ENCODE assay signal across 1 cellular context in the genomic region with DNA sequence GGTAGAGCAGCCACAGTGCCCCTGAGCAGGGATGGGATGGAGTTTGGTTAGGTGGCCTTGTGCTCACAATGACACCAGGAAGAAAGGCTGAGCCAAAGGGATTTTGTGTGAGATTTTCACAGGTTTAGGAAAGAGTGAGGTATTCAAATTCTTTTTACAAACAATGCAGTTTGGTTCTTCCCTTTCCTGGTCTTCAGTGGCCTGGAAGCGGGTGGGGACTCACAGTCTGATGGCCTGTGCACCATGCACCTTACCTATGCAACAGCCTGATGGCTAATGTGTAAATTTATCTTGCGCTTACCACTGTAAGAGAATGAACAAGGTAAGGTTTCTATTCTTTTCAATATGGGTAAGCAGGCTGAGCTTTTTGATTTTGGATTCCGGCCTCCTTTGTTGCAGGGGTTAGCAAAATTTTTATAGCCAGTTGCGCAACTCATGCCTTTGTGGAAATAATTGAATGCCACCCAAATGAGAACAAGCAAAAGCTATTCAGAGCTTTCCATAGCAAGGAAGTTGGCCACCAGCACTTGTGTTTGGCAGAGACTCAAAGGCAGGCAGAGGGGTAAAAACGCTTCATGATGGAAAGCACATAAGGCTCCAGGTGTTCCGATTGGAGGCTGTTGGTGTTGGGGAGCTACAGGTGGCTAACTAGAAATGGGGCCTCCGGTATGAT.
TF ChIP-seq lines count a peak whose summit lies in the region.

No MANE protein-coding gene starts in this region.

TF ChIP-seq in GM23338, 12 proteins besides CTCF, POLR2A, EP300 and RAD21 (continued from another document):
- TF ChIP-seq, protein P1, sequence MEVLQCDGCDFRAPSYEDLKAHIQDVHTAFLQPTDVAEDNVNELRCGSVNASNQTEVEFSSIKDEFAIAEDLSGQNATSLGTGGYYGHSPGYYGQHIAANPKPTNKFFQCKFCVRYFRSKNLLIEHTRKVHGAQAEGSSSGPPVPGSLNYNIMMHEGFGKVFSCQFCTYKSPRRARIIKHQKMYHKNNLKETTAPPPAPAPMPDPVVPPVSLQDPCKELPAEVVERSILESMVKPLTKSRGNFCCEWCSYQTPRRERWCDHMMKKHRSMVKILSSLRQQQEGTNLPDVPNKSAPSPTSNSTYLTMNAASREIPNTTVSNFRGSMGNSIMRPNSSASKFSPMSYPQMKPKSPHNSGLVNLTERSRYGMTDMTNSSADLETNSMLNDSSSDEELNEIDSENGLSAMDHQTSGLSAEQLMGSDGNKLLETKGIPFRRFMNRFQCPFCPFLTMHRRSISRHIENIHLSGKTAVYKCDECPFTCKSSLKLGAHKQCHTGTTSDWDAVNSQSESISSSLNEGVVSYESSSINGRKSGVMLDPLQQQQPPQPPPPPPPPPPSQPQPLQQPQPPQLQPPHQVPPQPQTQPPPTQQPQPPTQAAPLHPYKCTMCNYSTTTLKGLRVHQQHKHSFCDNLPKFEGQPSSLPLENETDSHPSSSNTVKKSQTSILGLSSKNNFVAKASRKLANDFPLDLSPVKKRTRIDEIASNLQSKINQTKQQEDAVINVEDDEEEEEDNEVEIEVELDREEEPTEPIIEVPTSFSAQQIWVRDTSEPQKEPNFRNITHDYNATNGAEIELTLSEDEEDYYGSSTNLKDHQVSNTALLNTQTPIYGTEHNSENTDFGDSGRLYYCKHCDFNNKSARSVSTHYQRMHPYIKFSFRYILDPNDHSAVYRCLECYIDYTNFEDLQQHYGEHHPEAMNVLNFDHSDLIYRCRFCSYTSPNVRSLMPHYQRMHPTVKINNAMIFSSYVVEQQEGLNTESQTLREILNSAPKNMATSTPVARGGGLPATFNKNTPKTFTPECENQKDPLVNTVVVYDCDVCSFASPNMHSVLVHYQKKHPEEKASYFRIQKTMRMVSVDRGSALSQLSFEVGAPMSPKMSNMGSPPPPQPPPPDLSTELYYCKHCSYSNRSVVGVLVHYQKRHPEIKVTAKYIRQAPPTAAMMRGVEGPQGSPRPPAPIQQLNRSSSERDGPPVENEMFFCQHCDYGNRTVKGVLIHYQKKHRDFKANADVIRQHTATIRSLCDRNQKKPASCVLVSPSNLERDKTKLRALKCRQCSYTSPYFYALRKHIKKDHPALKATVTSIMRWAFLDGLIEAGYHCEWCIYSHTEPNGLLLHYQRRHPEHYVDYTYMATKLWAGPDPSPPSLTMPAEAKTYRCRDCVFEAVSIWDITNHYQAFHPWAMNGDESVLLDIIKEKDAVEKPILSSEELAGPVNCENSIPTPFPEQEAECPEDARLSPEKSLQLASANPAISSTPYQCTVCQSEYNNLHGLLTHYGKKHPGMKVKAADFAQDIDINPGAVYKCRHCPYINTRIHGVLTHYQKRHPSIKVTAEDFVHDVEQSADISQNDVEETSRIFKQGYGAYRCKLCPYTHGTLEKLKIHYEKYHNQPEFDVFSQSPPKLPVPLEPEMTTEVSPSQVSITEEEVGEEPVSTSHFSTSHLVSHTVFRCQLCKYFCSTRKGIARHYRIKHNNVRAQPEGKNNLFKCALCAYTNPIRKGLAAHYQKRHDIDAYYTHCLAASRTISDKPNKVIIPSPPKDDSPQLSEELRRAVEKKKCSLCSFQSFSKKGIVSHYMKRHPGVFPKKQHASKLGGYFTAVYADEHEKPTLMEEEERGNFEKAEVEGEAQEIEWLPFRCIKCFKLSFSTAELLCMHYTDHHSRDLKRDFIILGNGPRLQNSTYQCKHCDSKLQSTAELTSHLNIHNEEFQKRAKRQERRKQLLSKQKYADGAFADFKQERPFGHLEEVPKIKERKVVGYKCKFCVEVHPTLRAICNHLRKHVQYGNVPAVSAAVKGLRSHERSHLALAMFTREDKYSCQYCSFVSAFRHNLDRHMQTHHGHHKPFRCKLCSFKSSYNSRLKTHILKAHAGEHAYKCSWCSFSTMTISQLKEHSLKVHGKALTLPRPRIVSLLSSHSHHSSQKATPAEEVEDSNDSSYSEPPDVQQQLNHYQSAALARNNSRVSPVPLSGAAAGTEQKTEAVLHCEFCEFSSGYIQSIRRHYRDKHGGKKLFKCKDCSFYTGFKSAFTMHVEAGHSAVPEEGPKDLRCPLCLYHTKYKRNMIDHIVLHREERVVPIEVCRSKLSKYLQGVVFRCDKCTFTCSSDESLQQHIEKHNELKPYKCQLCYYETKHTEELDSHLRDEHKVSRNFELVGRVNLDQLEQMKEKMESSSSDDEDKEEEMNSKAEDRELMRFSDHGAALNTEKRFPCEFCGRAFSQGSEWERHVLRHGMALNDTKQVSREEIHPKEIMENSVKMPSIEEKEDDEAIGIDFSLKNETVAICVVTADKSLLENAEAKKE (CRISPR knock-in tag; IDR thresholded peaks at IDR 0.05): no peak
- TF ChIP-seq EZH2phosphoT487 (IDR thresholded peaks at IDR 0.05; ENCODE audit: unreplicated experiment) (no peak), ZNF331 (CRISPR knock-in tag; IDR thresholded peaks at IDR 0.05; ENCODE audit: low read depth) (no peak)
- TF ChIP-seq, protein P2, sequence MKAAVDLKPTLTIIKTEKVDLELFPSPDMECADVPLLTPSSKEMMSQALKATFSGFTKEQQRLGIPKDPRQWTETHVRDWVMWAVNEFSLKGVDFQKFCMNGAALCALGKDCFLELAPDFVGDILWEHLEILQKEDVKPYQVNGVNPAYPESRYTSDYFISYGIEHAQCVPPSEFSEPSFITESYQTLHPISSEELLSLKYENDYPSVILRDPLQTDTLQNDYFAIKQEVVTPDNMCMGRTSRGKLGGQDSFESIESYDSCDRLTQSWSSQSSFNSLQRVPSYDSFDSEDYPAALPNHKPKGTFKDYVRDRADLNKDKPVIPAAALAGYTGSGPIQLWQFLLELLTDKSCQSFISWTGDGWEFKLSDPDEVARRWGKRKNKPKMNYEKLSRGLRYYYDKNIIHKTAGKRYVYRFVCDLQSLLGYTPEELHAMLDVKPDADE (IDR thresholded peaks at IDR 0.05): no peak
- TF ChIP-seq, protein P3, sequence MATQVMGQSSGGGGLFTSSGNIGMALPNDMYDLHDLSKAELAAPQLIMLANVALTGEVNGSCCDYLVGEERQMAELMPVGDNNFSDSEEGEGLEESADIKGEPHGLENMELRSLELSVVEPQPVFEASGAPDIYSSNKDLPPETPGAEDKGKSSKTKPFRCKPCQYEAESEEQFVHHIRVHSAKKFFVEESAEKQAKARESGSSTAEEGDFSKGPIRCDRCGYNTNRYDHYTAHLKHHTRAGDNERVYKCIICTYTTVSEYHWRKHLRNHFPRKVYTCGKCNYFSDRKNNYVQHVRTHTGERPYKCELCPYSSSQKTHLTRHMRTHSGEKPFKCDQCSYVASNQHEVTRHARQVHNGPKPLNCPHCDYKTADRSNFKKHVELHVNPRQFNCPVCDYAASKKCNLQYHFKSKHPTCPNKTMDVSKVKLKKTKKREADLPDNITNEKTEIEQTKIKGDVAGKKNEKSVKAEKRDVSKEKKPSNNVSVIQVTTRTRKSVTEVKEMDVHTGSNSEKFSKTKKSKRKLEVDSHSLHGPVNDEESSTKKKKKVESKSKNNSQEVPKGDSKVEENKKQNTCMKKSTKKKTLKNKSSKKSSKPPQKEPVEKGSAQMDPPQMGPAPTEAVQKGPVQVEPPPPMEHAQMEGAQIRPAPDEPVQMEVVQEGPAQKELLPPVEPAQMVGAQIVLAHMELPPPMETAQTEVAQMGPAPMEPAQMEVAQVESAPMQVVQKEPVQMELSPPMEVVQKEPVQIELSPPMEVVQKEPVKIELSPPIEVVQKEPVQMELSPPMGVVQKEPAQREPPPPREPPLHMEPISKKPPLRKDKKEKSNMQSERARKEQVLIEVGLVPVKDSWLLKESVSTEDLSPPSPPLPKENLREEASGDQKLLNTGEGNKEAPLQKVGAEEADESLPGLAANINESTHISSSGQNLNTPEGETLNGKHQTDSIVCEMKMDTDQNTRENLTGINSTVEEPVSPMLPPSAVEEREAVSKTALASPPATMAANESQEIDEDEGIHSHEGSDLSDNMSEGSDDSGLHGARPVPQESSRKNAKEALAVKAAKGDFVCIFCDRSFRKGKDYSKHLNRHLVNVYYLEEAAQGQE (IDR thresholded peaks at IDR 0.05; ENCODE audit: unreplicated experiment): no peak
TF ChIP-seq in GM23338: peak in this region for 0.
